Comparison of ENCODE assay signal across 8 cellular contexts in genomic region chr2:144162652-144163051, GRCh38.
A peak's percentile ranks its signal among the peaks of the same experiment; 100 is the strongest.
DNase-seq lines count a peak whose midpoint lies in the region; ATAC-seq lines count a peak whose summit lies in the region.

No MANE protein-coding gene starts in this region.

- no peaks in the 10 kb centered on the region for H3K27me3 Mint-ChIP-seq in effector memory CD8-positive, alpha-beta T cell

- no peaks in the 10 kb centered on the region for H3K36me3 Mint-ChIP-seq in effector memory CD8-positive, alpha-beta T cell (ENCODE audit: insufficient read depth)

- H3K4me3 Mint-ChIP-seq in effector memory CD8-positive, alpha-beta T cell = no peak overlapping the region

- H3K9me3 Mint-ChIP-seq in effector memory CD8-positive, alpha-beta T cell = no peaks in the 10 kb centered on the region

- H3K4me1 Mint-ChIP-seq in effector memory CD8-positive, alpha-beta T cell (ENCODE audit: low read depth in 2 of 2) = peaks cover 0 to 2% of the 10 kb centered on the region in 2 donors

- H3K27ac Mint-ChIP-seq in effector memory CD8-positive, alpha-beta T cell = no peak overlapping the region

- peak; percentile 1 for DNase-seq in NK-92 treated with Interleukin-12 subunit alpha and Interleukin-12 subunit beta, amount 100 ng/mL, for 24 hours (lab: John Stamatoyannopoulos, UW)
- no peak for DNase-seq in NK-92 (lab: John Stamatoyannopoulos, UW; ENCODE audit: unreplicated experiment)
- peak; percentile 3 for DNase-seq in T-helper 9 cell
- peak; percentile 44 to 52 (median 50) for DNase-seq in effector memory CD8-positive, alpha-beta T cell
- DNase-seq in stimulated activated CD4-positive, alpha-beta T cell treated with anti-CD3 and anti-CD28 coated beads, Interleukin-15, amount 100 ng/mL, for 24 hours = peak; percentile 35
- DNase-seq in mesenteric fat pad (ENCODE audit: low spot score) = no peak
- DNase-seq in CD1c-positive myeloid dendritic cell (ENCODE audit: extremely low spot score) = no peak

- ATAC-seq in HG02884 (IDR thresholded peaks at IDR 0.05; ENCODE audit: unreplicated experiment) = peak; percentile 66
- ATAC-seq in effector memory CD8-positive, alpha-beta T cell (replicated peaks) = peak; percentile 87

Comparison
In these comparisons a context has a peak if more than half of its experiments do, and no peak if none do; other contexts are left out.
1. DNase-seq: peak in NK-92 treated with Interleukin-12 subunit alpha and Interleukin-12 subunit beta, amount 100 ng/mL, for 24 hours (single experiment), T-helper 9 cell (single experiment), effector memory CD8-positive, alpha-beta T cell (3 of 3) and stimulated activated CD4-positive, alpha-beta T cell treated with anti-CD3 and anti-CD28 coated beads, Interleukin-15, amount 100 ng/mL, for 24 hours (single experiment); none in NK-92 (single experiment), mesenteric fat pad (single experiment) and CD1c-positive myeloid dendritic cell (single experiment).